ENCODE assay signal across 1 cellular context in genomic region chr3:54916722-54917121, GRCh38.
TF ChIP-seq lines count a peak whose summit lies in the region.

No MANE protein-coding gene starts in this region.

TF ChIP-seq in SK-N-SH, 30 proteins besides CTCF, POLR2A, EP300 and RAD21 (continued from another document):
- TF ChIP-seq USF2 (IDR thresholded peaks at IDR 0.05; ENCODE audit: borderline replicate concordance, low read depth, low read length): no peak
- no peak for TF ChIP-seq MEF2A (IDR thresholded peaks at IDR 0.05; ENCODE audit: borderline replicate concordance, low read depth)
- no peak for TF ChIP-seq YY1 (IDR thresholded peaks at IDR 0.05; ENCODE audit: low read depth)
